In the genomic region with DNA sequence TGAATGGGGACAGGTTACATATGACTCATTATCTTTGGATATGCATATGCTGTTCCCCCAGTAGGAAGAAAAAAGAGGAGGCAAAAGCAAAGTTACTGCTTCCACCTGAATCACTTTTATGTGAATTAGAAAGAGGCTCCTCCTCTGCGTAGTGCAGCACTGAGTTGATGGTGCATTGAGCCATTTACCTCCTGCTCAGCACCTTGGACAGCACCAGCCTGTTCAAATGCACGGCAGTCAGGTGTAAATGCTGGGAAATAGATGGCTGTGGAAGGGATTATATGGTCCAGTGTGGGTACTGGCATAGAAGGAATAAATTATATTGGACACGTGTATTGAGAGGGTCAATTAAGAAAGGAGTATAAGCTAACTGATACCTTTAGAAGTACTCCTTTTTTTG, we compare ENCODE assay signal across 7 cellular contexts.
DNase-seq lines count a peak whose midpoint lies in the region; ATAC-seq, FAIRE-seq and TF ChIP-seq lines count a peak whose summit lies in the region.

No MANE protein-coding gene starts in this region.

- peaks cover 5% of the 10 kb centered on the region for H3K27me3 Mint-ChIP-seq in nephron progenitor cell (ENCODE audit: low read depth, poor library complexity)

- TF ChIP-seq CTCF in GM13977 (IDR thresholded peaks at IDR 0.05; ENCODE audit: extremely low read depth, insufficient read depth, missing control alignments), result no peak
- no peak for TF ChIP-seq CTCF in K562 (IDR thresholded peaks at IDR 0.05 in 2 of 3, conservative IDR thresholded peaks at IDR 0.05 in 1 of 3; ENCODE audit: insufficient read depth in 2 of 3, low read depth in 1 of 3, low read length in 3 of 3)
- TF ChIP-seq CTCF in nephron progenitor cell (IDR thresholded peaks at IDR 0.05), result no peak

- BruUV-seq in K562 (replicated peaks; lab: Mats Ljungman, UMichigan), result no TSS peak

- no peak overlapping the region for H3K4me3 Mint-ChIP-seq in nephron progenitor cell

- ATAC-seq in K562 (no peak), HG02885 (IDR thresholded peaks at IDR 0.05; ENCODE audit: poor library complexity, unreplicated experiment) (no peak)

- in situ Hi-C loops in GM13977 (cut with MboI; ENCODE audit: low pct_unique_long_range_greater_than_20kb, low sequenced_read_pairs, unreplicated experiment) (no loop called here), K562 (cut with MboI) (no loop called here)

- no peak overlapping the region for H3K27ac ChIP-seq in K562 (ENCODE audit: extremely low read depth, low read depth, low read length)

- CTCF ChIA-PET in K562 (lab: Yijun Ruan, JAX; ENCODE audit: low intra/inter-chr PET ratio), result no interaction called here

- no peaks in the 10 kb centered on the region for H3K9me1 ChIP-seq in K562 (ENCODE audit: control insufficient read depth, insufficient read depth, low read length)

- no peak overlapping the region for H3K27ac Mint-ChIP-seq in nephron progenitor cell

- H3K9ac ChIP-seq in K562 (ENCODE audit: insufficient read depth in 1 of 2, low read depth in 2 of 2, low read length in 2 of 2), result no peak overlapping the region

- no peak for TF ChIP-seq POLR2A in K562 (conservative IDR thresholded peaks at IDR 0.05)

- intact Hi-C loops in K562 (cut with micrococcal nuclease), result no loop called here

- H3K36me3 ChIP-seq in K562 (ENCODE audit: control insufficient read depth, insufficient read depth, low read length), result no peaks in the 10 kb centered on the region

- H3K4me2 ChIP-seq in K562 (ENCODE audit: insufficient read depth, low read length), result no peak overlapping the region

- H3K4me1 ChIP-seq in K562 (replicated peaks in 1 of 2; ENCODE audit: control insufficient read depth in 2 of 2, insufficient read depth in 2 of 2, low read length in 2 of 2), result no peaks in the 10 kb centered on the region

- no peaks in the 10 kb centered on the region for H3K36me3 Mint-ChIP-seq in nephron progenitor cell (ENCODE audit: low read depth)

- H3K9me3 ChIP-seq in K562 (replicated peaks; ENCODE audit: control insufficient read depth, insufficient read depth, low read depth, low read length), result no peaks in the 10 kb centered on the region

- 0% methylated on average over 2 of the region's 3 CpGs for WGBS in K562 (ENCODE audit: insufficient coverage, low coverage, missing lambda C conversion rate)

- no peaks in the 10 kb centered on the region for H3K27me3 ChIP-seq in K562 (ENCODE audit: control insufficient read depth in 2 of 2, insufficient read depth in 2 of 2, low read length in 2 of 2)

- no peaks in the 10 kb centered on the region for H4K20me1 ChIP-seq in K562 (replicated peaks; ENCODE audit: control insufficient read depth, insufficient read depth, low read length)

- no peak overlapping the region for H2AFZ ChIP-seq in K562 (ENCODE audit: low read depth, low read length)

- H3K4me3 ChIP-seq in K562, result no peak overlapping the region

- no peak for TF ChIP-seq EP300 in K562 (IDR thresholded peaks at IDR 0.05; ENCODE audit: low read length)

- H3K4me1 Mint-ChIP-seq in nephron progenitor cell, result no peaks in the 10 kb centered on the region

- DNase-seq in GM13977 (ENCODE audit: low spot score) (peak; percentile 4), LoVo (ENCODE audit: low spot score) (peak; percentile 8), K562 (ENCODE audit: extremely low read depth in 1 of 4, low spot score in 3 of 4) (peak in 1 of 4 experiments; percentile 11), nephron progenitor cell (peak; percentile 91), midbrain (lab: John Stamatoyannopoulos, UW) (no peak), NCI-H1930 (lab: John Stamatoyannopoulos, UW) (no peak)

- FAIRE-seq in K562 (lab: Jason Lieb, UNC), result no peak

- POLR2A ChIA-PET in K562 (lab: Yijun Ruan, JAX), result no interaction called here

- no peak for TF ChIP-seq RAD21 in K562 (CRISPR knock-in tag; conservative IDR thresholded peaks at IDR 0.05 in 1 of 2, IDR thresholded peaks at IDR 0.05 in 1 of 2)

- H3K79me2 ChIP-seq in K562 (ENCODE audit: control insufficient read depth, insufficient read depth, low read length), result no peaks in the 10 kb centered on the region

- no peaks in the 10 kb centered on the region for H3K9me3 Mint-ChIP-seq in nephron progenitor cell

TF ChIP-seq in K562, 482 proteins besides CTCF, POLR2A, EP300 and RAD21:
- TF ChIP-seq HNRNPK (IDR thresholded peaks at IDR 0.05; ENCODE audit: low read depth, low read length, poor library complexity, severe bottlenecking), result no peak
- no peak for TF ChIP-seq PHTF2 (CRISPR knock-in tag; IDR thresholded peaks at IDR 0.05)
- no peak for TF ChIP-seq ZNF239 (CRISPR knock-in tag; IDR thresholded peaks at IDR 0.05)
- TF ChIP-seq PRMT5 (CRISPR knock-in tag; IDR thresholded peaks at IDR 0.05), result 0 out of 2 replicates have a peak, but pooled peaks have one; percentile 64
- peak; percentile 76; the same call in 1 of the 2 replicates for TF ChIP-seq EHMT2 (IDR thresholded peaks at IDR 0.05)
- TF ChIP-seq GTF2F1 (IDR thresholded peaks at IDR 0.05; ENCODE audit: low read depth, low read length), result no peak
- TF ChIP-seq HLTF (IDR thresholded peaks at IDR 0.05), result no peak
- TF ChIP-seq ZBTB8A (IDR thresholded peaks at IDR 0.05; ENCODE audit: partially characterized antibody), result no peak
- no peak for TF ChIP-seq CHD1 (IDR thresholded peaks at IDR 0.05; ENCODE audit: low read length)
- TF ChIP-seq REST (CRISPR knock-in tag; IDR thresholded peaks at IDR 0.05; ENCODE audit: low read depth), result peak; percentile 76; the same call in 1 of the 2 replicates
- TF ChIP-seq TAF7 (tag; IDR thresholded peaks at IDR 0.05), result no peak
- no peak for TF ChIP-seq COPS2 (conservative IDR thresholded peaks at IDR 0.05)
- TF ChIP-seq KAT7 (CRISPR knock-in tag; IDR thresholded peaks at IDR 0.05; ENCODE audit: borderline replicate concordance), result no peak
- TF ChIP-seq ZBTB17 (CRISPR knock-in tag; IDR thresholded peaks at IDR 0.05), result no peak
- no peak for TF ChIP-seq SIRT6 (IDR thresholded peaks at IDR 0.05; ENCODE audit: low read depth, low read length)
- TF ChIP-seq KLF13 (tag; IDR thresholded peaks at IDR 0.05; ENCODE audit: borderline replicate concordance, low read depth), result no peak
- no peak for TF ChIP-seq ZNF24 (IDR thresholded peaks at IDR 0.05)

Comparison
In these comparisons a context has a peak if more than half of its experiments do, and no peak if none do; other contexts are left out.
1. DNase-seq: peak in GM13977 (single experiment), LoVo (single experiment) and nephron progenitor cell (single experiment); none in midbrain (single experiment) and NCI-H1930 (0 of 2).